Comparison of ENCODE assay signal across 16 cellular contexts in genomic region chr10:79925614-79926013, GRCh38. TPM values are rescaled to one million over a fixed set of nuclear protein-coding genes. Genes with fewer than 3 reads are reported as not detected.
DNase-seq lines count a peak whose midpoint lies in the region; ATAC-seq and TF ChIP-seq lines count a peak whose summit lies in the region.
"Had no signal": no experiment of that assay in that cellular context is flagged by ENCODE, and none has a peak within 500 bp of the region (broad histone marks: within the 10 kb centered on the region; RNA-seq: fewer than 3 reads in every experiment).

No MANE protein-coding gene starts in this region.

- no peak for TF ChIP-seq POLR2A in right lobe of liver (IDR thresholded peaks at IDR 0.05)

- no peak for DNase-seq in left ventricle myocardium inferior
- no peak for DNase-seq in right cardiac atrium
- no peak for DNase-seq in right lobe of liver
- DNase-seq in foreskin melanocyte = no peak
- DNase-seq in GM13976 (ENCODE audit: low spot score) = no peak
- no peak for DNase-seq in NCI-H1436 (lab: John Stamatoyannopoulos, UW)
- DNase-seq: ACHN; CD4-positive, CD25-positive, alpha-beta regulatory T cell; GM23248; H7 had no signal

- H3K9me3 ChIP-seq in left ventricle myocardium inferior (replicated peaks) (no peaks in the 10 kb centered on the region), right cardiac atrium (ENCODE audit: control insufficient read depth, low read length) (no peaks in the 10 kb centered on the region), right lobe of liver (no peaks in the 10 kb centered on the region)

- peak overlapping the region; percentile 88 for H3K27ac ChIP-seq in left ventricle myocardium inferior (replicated peaks)
- H3K27ac ChIP-seq in right cardiac atrium (ENCODE audit: low read length) = no peak overlapping the region
- H3K27ac ChIP-seq in angular gyrus (ENCODE audit: low read depth, low read length) = peak overlapping the region; percentile 25
- peak overlapping the region in 2 of 3 donors; percentile 44 to 74 for H3K27ac ChIP-seq in right lobe of liver
- peak overlapping the region; percentile 86 for H3K27ac ChIP-seq in temporal lobe (ENCODE audit: low read depth, low read length)
- H3K27ac ChIP-seq: BLaER1 treated with 17β-estradiol and CSF1 and Interleukin-3, amounts not matched to agents 10 nM and 100 nM; GM23248 had no signal

- H3K4me1 ChIP-seq in left ventricle myocardium inferior = peaks cover 37% of the 10 kb centered on the region
- peaks cover 2% of the 10 kb centered on the region for H3K4me1 ChIP-seq in right cardiac atrium (ENCODE audit: control insufficient read depth, insufficient read depth, low read length)
- peaks cover 0 to 46% (median 19%) of the 10 kb centered on the region in 4 donors for H3K4me1 ChIP-seq in right lobe of liver
- H3K4me1 ChIP-seq: BLaER1 treated with 17β-estradiol and CSF1 and Interleukin-3, amounts not matched to agents 10 nM and 100 nM had no signal

- intact Hi-C loops in left ventricle myocardium inferior (cut with micrococcal nuclease) (no loop called here), right cardiac atrium (cut with DNase I) (loop anchor here in 2 of 4 donors (10.0 kb wide), 1 partner anchor 361 kb away; the partner anchor contains the start of gene SFTPA2 (in 2 of the 2)), right lobe of liver (cut with DNase I) (no loop called here)

- no peak for ATAC-seq in right cardiac atrium
- no peak for ATAC-seq in right lobe of liver

- H3K27me3 ChIP-seq in left ventricle myocardium inferior (ENCODE audit: low read depth) (no peaks in the 10 kb centered on the region), right cardiac atrium (ENCODE audit: control insufficient read depth, insufficient read depth) (no peaks in the 10 kb centered on the region), right lobe of liver (no peaks in the 10 kb centered on the region)

- in situ Hi-C loops in GM13976 (cut with MboI; ENCODE audit: low sequenced_read_pairs, unreplicated experiment) = loop anchor here (10.0 kb wide), 1 partner anchor 361 kb away; the partner anchor contains the start of gene SFTPA2

- H3K4me3 ChIP-seq in left ventricle myocardium inferior = no peak overlapping the region
- H3K4me3 ChIP-seq in right cardiac atrium (ENCODE audit: low read length) = no peak overlapping the region
- H3K4me3 ChIP-seq in right lobe of liver = no peak overlapping the region
- H3K4me3 ChIP-seq: BLaER1 treated with 17β-estradiol and CSF1 and Interleukin-3, amounts not matched to agents 10 nM and 100 nM; GM23248 had no signal

- TF ChIP-seq CTCF in left ventricle myocardium inferior (IDR thresholded peaks at IDR 0.05; ENCODE audit: borderline replicate concordance) (no peak), right lobe of liver (IDR thresholded peaks at IDR 0.05) (no peak), GM13976 (IDR thresholded peaks at IDR 0.05; ENCODE audit: borderline replicate concordance, control extremely low read depth, extremely low read depth, insufficient read depth, missing control alignments) (no peak)

- peaks cover 9% of the 10 kb centered on the region for H3K36me3 ChIP-seq in left ventricle myocardium inferior
- H3K36me3 ChIP-seq in right lobe of liver = no peaks in the 10 kb centered on the region
- H3K36me3 ChIP-seq: BLaER1 treated with 17β-estradiol and CSF1 and Interleukin-3, amounts not matched to agents 10 nM and 100 nM had no signal

- 36% methylated on average over 3 of the region's 3 CpGs for WGBS in right cardiac atrium
- 54% methylated on average over 3 of the region's 3 CpGs for WGBS in right lobe of liver (ENCODE audit: insufficient coverage, low coverage, low lambda C conversion rate, missing lambda C conversion rate)

RNA-seq across cellular contexts. Expression of gene SFTPD, which starts 23.3 kb away (rescaled TPM):
- 0.49 TPM for total RNA-seq in left ventricle myocardium inferior
- 1 to 10 TPM in 1 of 4 donors, under 1 TPM in 2, not detected in 1; 0.36 to 1.6 (median 0.79) TPM for total RNA-seq in right cardiac atrium
- polyA plus RNA-seq in right cardiac atrium = 0.23 TPM
- total RNA-seq in right lobe of liver = under 1 TPM in 3 of 6 experiments, not detected in 3; 0.35 to 0.59 (median 0.51) TPM
- total RNA-seq in temporal lobe = 0.25 TPM
- total RNA-seq: A172; CD4-positive, CD25-positive, alpha-beta regulatory T cell; Daoy; GM23248 had no signal
- polyA plus RNA-seq: CD4-positive, CD25-positive, alpha-beta regulatory T cell; IgD-negative memory B cell had no signal
